In the genomic region with DNA sequence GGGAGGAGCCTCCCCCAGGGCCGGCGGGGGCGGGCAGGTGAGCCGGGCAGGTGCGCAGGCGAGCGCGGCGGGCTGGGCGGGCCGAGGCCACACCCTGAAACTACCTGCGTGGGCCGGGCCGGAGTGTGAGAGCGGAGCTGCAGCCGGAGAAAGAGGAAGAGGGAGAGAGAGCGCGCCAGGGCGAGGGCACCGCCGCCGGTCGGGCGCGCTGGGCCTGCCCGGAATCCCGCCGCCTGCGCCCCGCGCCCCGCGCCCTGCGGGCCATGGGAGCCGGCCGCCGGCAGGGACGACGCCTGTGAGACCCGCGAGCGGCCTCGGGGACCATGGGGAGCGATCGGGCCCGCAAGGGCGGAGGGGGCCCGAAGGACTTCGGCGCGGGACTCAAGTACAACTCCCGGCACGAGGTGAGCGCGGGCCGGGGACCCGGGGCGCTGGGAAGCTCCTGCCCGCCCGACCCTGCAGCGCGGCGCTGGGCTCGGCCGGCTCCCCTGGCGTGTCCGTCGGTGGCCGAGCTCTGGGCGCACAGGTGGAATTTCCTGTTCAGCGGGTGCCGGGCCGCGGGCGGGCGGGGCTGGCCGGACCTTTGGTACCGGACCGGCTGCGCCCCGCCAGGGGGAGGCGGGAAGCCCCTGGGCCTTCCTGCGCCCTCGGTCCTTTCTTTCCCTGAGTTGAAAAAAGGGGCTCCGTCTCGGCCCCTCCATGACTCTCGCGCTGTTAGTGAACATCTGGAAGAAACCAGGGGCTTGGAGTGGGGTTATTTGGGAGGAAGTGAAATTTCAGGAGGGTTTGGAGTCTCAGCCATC, we compare ENCODE assay signal across 9 cellular contexts. TPM values are rescaled to one million over a fixed set of nuclear protein-coding genes. Genes with fewer than 3 reads are reported as not detected.
A peak's percentile ranks its signal among the peaks of the same experiment; 100 is the strongest.
DNase-seq lines count a peak whose midpoint lies in the region; ATAC-seq lines count a peak whose summit lies in the region.
"Had no signal": no experiment of that assay in that cellular context is flagged by ENCODE, and none has a peak within 500 bp of the region (broad histone marks: within the 10 kb centered on the region; RNA-seq: fewer than 3 reads in every experiment).

A gene (plus strand): TSS at position 126 of the 803 bp plus-strand sequence. CDS start 198 bp downstream, at position 324.

- no peak within 1 kb of the TSS for H3K4me3 ChIP-seq in naive thymus-derived CD4-positive, alpha-beta T cell (ENCODE audit: low read length)

- H3K36me3 ChIP-seq in naive thymus-derived CD4-positive, alpha-beta T cell (ENCODE audit: control insufficient read depth in 2 of 3, insufficient read depth in 3 of 3, low read length in 3 of 3) = no peaks in the 10 kb centered on the region

- ATAC-seq in naive thymus-derived CD4-positive, alpha-beta T cell = peak; percentile 49
- no peak for ATAC-seq in HG03469 (IDR thresholded peaks at IDR 0.05; ENCODE audit: unreplicated experiment)

- peaks cover 0 to 5% of the 10 kb centered on the region in 2 donors for H3K27me3 ChIP-seq in naive thymus-derived CD4-positive, alpha-beta T cell (ENCODE audit: control insufficient read depth in 2 of 2, insufficient read depth in 2 of 2, low read length in 2 of 2)

- H3K9me3 Mint-ChIP-seq in naive thymus-derived CD4-positive, alpha-beta T cell = no peaks in the 10 kb centered on the region

- peaks cover 4 to 27% (median 23%) of the 10 kb centered on the region in 7 donors for H3K4me1 Mint-ChIP-seq in naive thymus-derived CD4-positive, alpha-beta T cell

- H3K36me3 Mint-ChIP-seq in naive thymus-derived CD4-positive, alpha-beta T cell = no peaks in the 10 kb centered on the region

- intact Hi-C loops in naive thymus-derived CD4-positive, alpha-beta T cell (cut with micrococcal nuclease) = no loop called here

- H3K9me3 ChIP-seq in naive thymus-derived CD4-positive, alpha-beta T cell (ENCODE audit: control insufficient read depth in 2 of 3, low read length in 3 of 3) = no peaks in the 10 kb centered on the region

- peaks cover 0 to 4% of the 10 kb centered on the region in 2 donors for H3K4me1 ChIP-seq in naive thymus-derived CD4-positive, alpha-beta T cell (ENCODE audit: control insufficient read depth in 2 of 2, insufficient read depth in 2 of 2, low read length in 2 of 2)

- H3K27ac ChIP-seq in naive thymus-derived CD4-positive, alpha-beta T cell (ENCODE audit: low read depth, low read length) = no peak within 1 kb of the TSS

- peak within 1 kb of the TSS in 1 of 9 donors; percentile 10 for H3K27ac Mint-ChIP-seq in naive thymus-derived CD4-positive, alpha-beta T cell

- peak within 1 kb of the TSS; percentile 22 to 79 (median 52) for H3K4me3 Mint-ChIP-seq in naive thymus-derived CD4-positive, alpha-beta T cell

- POLR2A ChIA-PET in naive thymus-derived CD4-positive, alpha-beta T cell (lab: Charles Lee) = no interaction called here

- peak; percentile 21 for DNase-seq in activated CD4-positive, alpha-beta T cell treated with anti-CD3 and anti-CD28 coated beads for 48 hours
- DNase-seq in activated CD4-positive, alpha-beta T cell treated with anti-CD3 and anti-CD28 coated beads for 4 hours = no peak
- DNase-seq in NCI-H345 treated with DMSO at 0.1 percent for 48 hours (lab: John Stamatoyannopoulos, UW; ENCODE audit: unreplicated experiment) (peak; percentile 33), ecto neural progenitor cell (ENCODE audit: low spot score) (peak; percentile 67), amygdala (lab: John Stamatoyannopoulos, UW) (no peak)
- no peak for DNase-seq in naive thymus-derived CD4-positive, alpha-beta T cell
- no peak for DNase-seq in stimulated activated CD4-positive, alpha-beta T cell treated with anti-CD3 and anti-CD28 coated beads, Interleukin-4, amount 100 ng/mL, for 1 hour
- DNase-seq: DND-41 had no signal

- CTCF ChIA-PET in naive thymus-derived CD4-positive, alpha-beta T cell (lab: Charles Lee) = no interaction called here

- H3K27me3 Mint-ChIP-seq in naive thymus-derived CD4-positive, alpha-beta T cell = peaks cover 54 to 61% (median 56%) of the 10 kb centered on the region in 5 donors

RNA-seq across cellular contexts. Expression of the gene that starts here (rescaled TPM):
- 1 to 10 TPM in 2 of 5 experiments, under 1 TPM in 2, not detected in 1; 0.49 to 8.8 (median 0.93) TPM for total RNA-seq in naive thymus-derived CD4-positive, alpha-beta T cell
- under 1 TPM in 1 of 2 donors, not detected in 1; 0.05 TPM for polyA plus RNA-seq in naive thymus-derived CD4-positive, alpha-beta T cell

Comparison
In these comparisons a context has a peak if more than half of its experiments do, and no peak if none do; other contexts are left out.
1. DNase-seq: peak in activated CD4-positive, alpha-beta T cell treated with anti-CD3 and anti-CD28 coated beads for 48 hours (single experiment), NCI-H345 treated with DMSO at 0.1 percent for 48 hours (single experiment) and ecto neural progenitor cell (single experiment); none in activated CD4-positive, alpha-beta T cell treated with anti-CD3 and anti-CD28 coated beads for 4 hours (0 of 2), naive thymus-derived CD4-positive, alpha-beta T cell (0 of 9), amygdala (0 of 56) and stimulated activated CD4-positive, alpha-beta T cell treated with anti-CD3 and anti-CD28 coated beads, Interleukin-4, amount 100 ng/mL, for 1 hour (single experiment).